8 cellular contexts compared by ENCODE assay signal in the genomic region with DNA sequence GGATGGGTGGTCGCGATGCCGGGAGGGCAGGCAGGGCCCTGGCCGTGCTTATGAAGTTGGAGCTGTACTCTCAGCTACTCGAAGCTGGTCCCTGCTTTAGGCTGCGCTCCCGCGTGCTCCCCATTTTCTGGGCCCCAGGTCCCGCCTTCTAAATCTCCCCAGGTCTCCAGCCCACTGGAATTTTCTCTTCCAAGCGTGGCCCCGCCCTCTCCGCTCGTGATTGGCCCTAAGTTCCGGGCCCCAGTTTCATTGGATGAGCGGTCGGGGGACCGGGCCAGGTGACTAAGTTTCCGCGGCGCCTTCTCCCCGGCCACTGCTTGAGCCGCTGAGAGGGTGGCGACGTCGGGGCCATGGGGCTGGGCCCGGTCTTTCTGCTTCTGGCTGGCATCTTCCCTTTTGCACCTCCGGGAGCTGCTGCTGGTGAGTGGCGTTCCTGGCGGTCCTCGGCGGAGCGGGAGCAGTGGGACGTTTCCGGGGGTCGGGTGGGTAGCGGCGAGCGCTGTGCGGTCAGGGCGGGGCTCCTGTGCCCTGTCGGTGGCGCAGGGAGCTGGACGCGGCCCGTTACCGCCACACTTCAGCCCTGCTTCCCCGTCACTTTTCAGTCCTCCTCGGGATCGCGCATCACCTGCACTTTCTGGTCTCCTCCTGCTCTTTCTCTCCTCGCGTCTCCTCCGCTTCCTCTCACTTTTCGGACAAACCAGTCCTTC. TPM values are rescaled to one million over a fixed set of nuclear protein-coding genes. Genes with fewer than 3 reads are reported as not detected.
DNase-seq lines count a peak whose midpoint lies in the region; ATAC-seq and TF ChIP-seq lines count a peak whose summit lies in the region.

A gene (plus strand): TSS at position 313 of the 707 bp plus-strand sequence. CDS start 38 bp downstream, at position 351.

- ATAC-seq in HG02642 (IDR thresholded peaks at IDR 0.05; ENCODE audit: poor library complexity, unreplicated experiment) (peak; percentile 63), GM19455 (IDR thresholded peaks at IDR 0.05; ENCODE audit: unreplicated experiment) (no peak)

- no peaks in the 10 kb centered on the region for H3K27me3 ChIP-seq in NT2/D1 (ENCODE audit: insufficient read depth, insufficient read length)
- no peaks in the 10 kb centered on the region for H3K27me3 ChIP-seq in esophagus muscularis mucosa
- H3K27me3 ChIP-seq in mucosa of stomach (ENCODE audit: control insufficient read depth, insufficient read depth, low read length), result no peaks in the 10 kb centered on the region

- DNase-seq in GM04503 (ENCODE audit: low read depth) (peak; percentile 53), NT2/D1 (ENCODE audit: low read depth, low spot score) (peak; percentile 80), esophagus muscularis mucosa (ENCODE audit: extremely low spot score) (peak; percentile 96)
- peak; percentile 77 to 82 for DNase-seq in activated T-cell treated with anti-CD3 and anti-CD28 coated beads, Interleukin-2, amount 50 U/mL, for 48 hours
- peak; percentile 62 for DNase-seq in stimulated activated CD8-positive, alpha-beta memory T cell treated with anti-CD3 and anti-CD28 coated beads, Interleukin-4, amount 100 ng/mL, for 24 hours (ENCODE audit: low read depth)

- H3K27ac ChIP-seq in esophagus muscularis mucosa (replicated peaks in 1 of 4), result peak within 1 kb of the TSS; percentile 94 to 98 (median 96)

- H3K4me1 ChIP-seq in NT2/D1 (ENCODE audit: insufficient read depth, insufficient read length), result peaks cover 2% of the 10 kb centered on the region
- peaks cover 56 to 77% (median 73%) of the 10 kb centered on the region in 4 donors for H3K4me1 ChIP-seq in esophagus muscularis mucosa
- peaks cover 20% of the 10 kb centered on the region for H3K4me1 ChIP-seq in mucosa of stomach (ENCODE audit: control insufficient read depth, insufficient read depth, low read length)

- no peak for TF ChIP-seq EP300 in esophagus muscularis mucosa (IDR thresholded peaks at IDR 0.05)

- intact Hi-C loops in esophagus muscularis mucosa (cut with DNase I), result no loop called here

- peak within 1 kb of the TSS; percentile 87 for H3K9ac ChIP-seq in NT2/D1 (ENCODE audit: insufficient read length, low read depth)
- H3K9ac ChIP-seq in mucosa of stomach (ENCODE audit: low read length), result peak within 1 kb of the TSS; percentile 62

- TF ChIP-seq POLR2A in esophagus muscularis mucosa (IDR thresholded peaks at IDR 0.05; ENCODE audit: low read depth), result peak; percentile 77

- TF ChIP-seq CTCF in esophagus muscularis mucosa (IDR thresholded peaks at IDR 0.05), result peak in 1 of 3 experiments; percentile 13

- 0 out of 2 replicates have a peak, but pooled peaks cover 2% of the 10 kb centered on the region for H3K9me3 ChIP-seq in NT2/D1 (ENCODE audit: insufficient read depth, low read length)
- H3K9me3 ChIP-seq in esophagus muscularis mucosa, result no peaks in the 10 kb centered on the region
- no peaks in the 10 kb centered on the region for H3K9me3 ChIP-seq in mucosa of stomach (ENCODE audit: control insufficient read depth, low read length)

- peaks cover 5% of the 10 kb centered on the region for H3K36me3 ChIP-seq in NT2/D1 (ENCODE audit: insufficient read depth, insufficient read length, low read length)
- H3K36me3 ChIP-seq in esophagus muscularis mucosa, result no peaks in the 10 kb centered on the region
- H3K36me3 ChIP-seq in mucosa of stomach (ENCODE audit: control insufficient read depth, insufficient read depth, low read length), result no peaks in the 10 kb centered on the region

- WGBS in esophagus muscularis mucosa, result 0% methylated on average over 17 of the region's 54 CpGs

- H3K4me3 ChIP-seq in NT2/D1 (ENCODE audit: insufficient read length, low read depth) (peak within 1 kb of the TSS; percentile 88), esophagus muscularis mucosa (peak within 1 kb of the TSS; percentile 56 to 87 (median 78)), mucosa of stomach (ENCODE audit: low read length) (peak within 1 kb of the TSS; percentile 58)

RNA-seq across cellular contexts. Expression of the gene that starts here (rescaled TPM):
- 10 to 100 TPM; 18.9 to 35.4 (median 22.3) TPM for total RNA-seq in esophagus muscularis mucosa
